ENCODE assay signal across 1 cellular context in the genomic region with DNA sequence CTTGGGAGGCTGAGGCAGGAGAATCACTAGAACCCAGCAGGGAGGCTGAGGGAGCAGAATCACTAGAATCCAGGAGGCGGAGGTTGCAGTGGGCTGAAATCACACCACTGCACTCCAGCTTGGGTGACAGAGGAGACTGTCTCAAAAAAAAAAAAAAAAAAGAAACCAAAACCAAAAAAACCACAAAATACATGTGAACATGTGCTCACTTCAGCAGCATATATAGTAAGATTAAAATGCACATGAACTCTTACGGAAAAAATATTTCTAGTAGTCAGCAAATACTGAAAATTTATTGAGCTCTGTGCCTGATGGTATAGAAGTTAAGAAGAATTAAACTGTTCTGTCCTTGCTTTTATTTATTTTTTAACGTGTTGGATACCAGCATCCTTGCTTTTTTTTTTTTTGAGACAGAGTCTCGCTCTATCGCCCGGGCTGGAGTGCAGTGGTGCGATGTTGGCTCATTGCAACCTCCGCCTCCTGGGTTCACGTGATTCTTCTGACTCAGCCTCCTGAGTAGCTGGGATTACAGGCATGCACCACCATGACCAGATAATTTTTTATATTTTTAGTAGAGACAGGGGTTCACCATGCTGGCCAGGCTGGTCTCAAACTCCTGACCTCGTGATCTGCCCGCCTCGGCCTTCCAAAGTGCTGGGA.
TF ChIP-seq lines count a peak whose summit lies in the region.

No MANE protein-coding gene starts in this region.

TF ChIP-seq in K562, 482 proteins besides CTCF, POLR2A, EP300 and RAD21:
- peak; percentile 95 for TF ChIP-seq ZNF316 (IDR thresholded peaks at IDR 0.05)
- TF ChIP-seq PRMT5 (CRISPR knock-in tag; IDR thresholded peaks at IDR 0.05), result no peak
- TF ChIP-seq MAFK (IDR thresholded peaks at IDR 0.05; ENCODE audit: low read length), result peak; percentile 40; the same call in 1 of the 2 replicates
- TF ChIP-seq, protein P1, sequence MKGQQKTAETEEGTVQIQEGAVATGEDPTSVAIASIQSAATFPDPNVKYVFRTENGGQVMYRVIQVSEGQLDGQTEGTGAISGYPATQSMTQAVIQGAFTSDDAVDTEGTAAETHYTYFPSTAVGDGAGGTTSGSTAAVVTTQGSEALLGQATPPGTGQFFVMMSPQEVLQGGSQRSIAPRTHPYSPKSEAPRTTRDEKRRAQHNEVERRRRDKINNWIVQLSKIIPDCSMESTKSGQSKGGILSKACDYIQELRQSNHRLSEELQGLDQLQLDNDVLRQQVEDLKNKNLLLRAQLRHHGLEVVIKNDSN (CRISPR knock-in tag; IDR thresholded peaks at IDR 0.05), result 0 out of 2 replicates have a peak, but pooled peaks have one; percentile 36
- 0 out of 2 replicates have a peak, but pooled peaks have one; percentile 17 for TF ChIP-seq JUND (IDR thresholded peaks at IDR 0.05; ENCODE audit: borderline replicate concordance, low read depth, low read length)
- TF ChIP-seq JUND (tag; IDR thresholded peaks at IDR 0.05; ENCODE audit: borderline replicate concordance, low read depth, low read length), result no peak
- TF ChIP-seq MAFG (tag; conservative IDR thresholded peaks at IDR 0.05), result peak; percentile 59
- no peak for TF ChIP-seq ZNF79 (CRISPR knock-in tag; IDR thresholded peaks at IDR 0.05; ENCODE audit: low read depth)
- peak; percentile 28 for TF ChIP-seq CBFA2T3 (IDR thresholded peaks at IDR 0.05)
- TF ChIP-seq SMARCA4 (IDR thresholded peaks at IDR 0.05), result no peak
- TF ChIP-seq TFAM (CRISPR knock-in tag; conservative IDR thresholded peaks at IDR 0.05), result no peak
- TF ChIP-seq BHLHE40 (IDR thresholded peaks at IDR 0.05; ENCODE audit: low read length), result peak; percentile 43; the same call in 1 of the 2 replicates
- peak; percentile 59 for TF ChIP-seq MAFF (IDR thresholded peaks at IDR 0.05; ENCODE audit: low read length)
- TF ChIP-seq FOSL1 (tag; conservative IDR thresholded peaks at IDR 0.05), result peak; percentile 73
- TF ChIP-seq C11orf30 (IDR thresholded peaks at IDR 0.05; ENCODE audit: low read depth), result peak; percentile 83
- TF ChIP-seq, protein P2, sequence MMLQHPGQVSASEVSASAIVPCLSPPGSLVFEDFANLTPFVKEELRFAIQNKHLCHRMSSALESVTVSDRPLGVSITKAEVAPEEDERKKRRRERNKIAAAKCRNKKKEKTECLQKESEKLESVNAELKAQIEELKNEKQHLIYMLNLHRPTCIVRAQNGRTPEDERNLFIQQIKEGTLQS (IDR thresholded peaks at IDR 0.05), result peak; percentile 32; the same call in 1 of the 2 replicates
- TF ChIP-seq, protein P2 (CRISPR knock-in tag; conservative IDR thresholded peaks at IDR 0.05), result no peak
- TF ChIP-seq, protein P3, sequence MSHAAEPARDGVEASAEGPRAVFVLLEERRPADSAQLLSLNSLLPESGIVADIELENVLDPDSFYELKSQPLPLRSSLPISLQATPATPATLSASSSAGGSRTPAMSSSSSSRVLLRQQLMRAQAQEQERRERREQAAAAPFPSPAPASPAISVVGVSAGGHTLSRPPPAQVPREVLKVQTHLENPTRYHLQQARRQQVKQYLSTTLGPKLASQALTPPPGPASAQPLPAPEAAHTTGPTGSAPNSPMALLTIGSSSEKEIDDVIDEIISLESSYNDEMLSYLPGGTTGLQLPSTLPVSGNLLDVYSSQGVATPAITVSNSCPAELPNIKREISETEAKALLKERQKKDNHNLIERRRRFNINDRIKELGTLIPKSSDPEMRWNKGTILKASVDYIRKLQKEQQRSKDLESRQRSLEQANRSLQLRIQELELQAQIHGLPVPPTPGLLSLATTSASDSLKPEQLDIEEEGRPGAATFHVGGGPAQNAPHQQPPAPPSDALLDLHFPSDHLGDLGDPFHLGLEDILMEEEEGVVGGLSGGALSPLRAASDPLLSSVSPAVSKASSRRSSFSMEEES (CRISPR knock-in tag; IDR thresholded peaks at IDR 0.05), result no peak
- TF ChIP-seq RAD51 (IDR thresholded peaks at IDR 0.05; ENCODE audit: borderline replicate concordance, low read depth), result peak; percentile 23; the same call in 1 of the 2 replicates
